Comparison of ENCODE assay signal across 1 cellular context in the genomic region with DNA sequence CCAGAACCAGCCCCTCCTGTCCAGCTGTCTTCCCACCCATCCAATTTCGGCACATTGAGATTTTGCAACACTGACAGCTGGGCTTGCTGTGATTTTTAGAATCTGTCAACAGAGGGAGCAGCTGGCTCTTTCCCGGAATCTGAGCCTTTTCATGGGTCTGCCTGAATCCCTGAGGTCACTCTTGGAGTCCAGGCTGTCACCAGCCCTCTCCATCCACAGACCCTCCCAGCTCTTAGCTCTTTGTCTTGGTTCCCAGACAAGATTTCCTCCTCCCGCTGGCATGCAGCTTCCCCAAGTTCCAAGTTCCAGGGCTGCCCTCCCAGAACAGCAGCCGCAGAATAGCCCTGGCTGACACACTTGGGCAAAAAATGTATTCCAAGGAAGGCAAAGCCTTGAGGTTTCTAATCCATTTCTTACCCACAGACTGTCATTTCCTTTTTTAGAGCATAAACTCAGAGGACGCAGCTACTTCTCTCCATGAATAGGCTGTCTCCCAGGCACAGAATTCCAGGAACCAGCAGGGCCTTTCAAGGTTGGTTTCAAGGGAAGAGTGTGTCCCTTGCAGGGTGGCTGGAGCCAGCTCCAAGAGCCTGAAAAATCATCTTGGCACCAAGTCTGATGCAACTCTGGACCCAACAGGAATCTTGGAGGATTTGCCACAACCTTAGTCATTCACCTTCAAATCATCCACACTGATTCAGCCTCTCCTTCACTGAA.
TF ChIP-seq lines count a peak whose summit lies in the region.

No MANE protein-coding gene starts in this region.

TF ChIP-seq in endothelial cell of umbilical vein, 7 proteins besides CTCF, POLR2A, EP300 and RAD21:
- TF ChIP-seq JUN (IDR thresholded peaks at IDR 0.05; ENCODE audit: borderline replicate concordance, insufficient read depth, insufficient read length, low read depth) (no peak), EZH2 (IDR thresholded peaks at IDR 0.05; ENCODE audit: borderline replicate concordance, low read depth, low read length, severe bottlenecking) (no peak), POLR2AphosphoS5 (IDR thresholded peaks at IDR 0.05; ENCODE audit: insufficient read depth, low read depth, low read length) (no peak), FOS (IDR thresholded peaks at IDR 0.05; ENCODE audit: borderline replicate concordance, insufficient read depth, low read length) (no peak), MYC (IDR thresholded peaks at IDR 0.05; ENCODE audit: low read depth, low read length) (no peak), GATA2 (IDR thresholded peaks at IDR 0.05; ENCODE audit: insufficient read depth, insufficient read length, low read depth, low read length) (no peak)
- TF ChIP-seq, protein P1, sequence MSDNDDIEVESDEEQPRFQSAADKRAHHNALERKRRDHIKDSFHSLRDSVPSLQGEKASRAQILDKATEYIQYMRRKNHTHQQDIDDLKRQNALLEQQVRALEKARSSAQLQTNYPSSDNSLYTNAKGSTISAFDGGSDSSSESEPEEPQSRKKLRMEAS (IDR thresholded peaks at IDR 0.05; ENCODE audit: insufficient read depth, insufficient read length): no peak
